12 cellular contexts compared by ENCODE assay signal in the genomic region with DNA sequence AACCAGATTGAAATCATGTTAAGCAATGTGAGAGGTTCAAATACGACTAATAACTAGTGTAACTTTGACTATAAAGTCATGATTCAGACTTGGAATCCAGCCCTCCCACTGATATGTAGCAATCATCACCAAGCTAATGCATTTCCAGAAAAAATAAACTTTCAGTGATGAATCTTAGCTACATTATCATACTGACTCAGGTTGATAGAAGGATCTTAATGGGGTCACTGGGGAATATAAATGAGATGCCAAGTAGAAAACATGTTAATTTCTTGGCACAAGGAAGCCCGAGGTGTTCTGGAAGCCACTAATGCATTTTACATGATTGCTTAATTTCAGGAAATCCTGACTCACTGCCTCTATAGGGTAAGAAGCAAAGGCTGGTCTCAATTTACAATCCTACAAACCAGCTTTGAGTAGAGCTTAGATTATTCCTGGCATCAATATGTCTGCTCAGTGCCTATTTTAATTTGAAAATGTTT.
DNase-seq lines count a peak whose midpoint lies in the region; ATAC-seq and TF ChIP-seq lines count a peak whose summit lies in the region.
"Had no signal": no experiment of that assay in that cellular context is flagged by ENCODE, and none has a peak within 500 bp of the region (broad histone marks: within the 10 kb centered on the region; RNA-seq: fewer than 3 reads in every experiment).

No MANE protein-coding gene starts in this region.

- TF ChIP-seq POLR2A in stomach (IDR thresholded peaks at IDR 0.05), result no peak

- POLR2A ChIA-PET in AG04450 (lab: Yijun Ruan, JAX), result interaction anchor here (1.0 kb wide), 1 partner anchor 68 kb away, joined by 6 read pairs; the partner anchor contains the start of genes HS2ST1 and SELENOF

- WGBS in stomach, 5 donors, result 41 to 45% (median 42%) methylated on average over 2 of the region's 2 CpGs

- no peak for TF ChIP-seq EP300 in stomach (IDR thresholded peaks at IDR 0.05)

- peaks cover 4% of the 10 kb centered on the region for H3K4me1 ChIP-seq in foreskin keratinocyte
- no peaks in the 10 kb centered on the region for H3K4me1 ChIP-seq in stomach
- H3K4me1 ChIP-seq: lower lobe of right lung had no signal

- H3K9me3 ChIP-seq in AG04450 (ENCODE audit: control insufficient read depth, insufficient read depth, low read length), result no peaks in the 10 kb centered on the region; the same call in 1 of the 2 replicates
- no peaks in the 10 kb centered on the region for H3K9me3 ChIP-seq in stomach
- H3K9me3 ChIP-seq: lower lobe of right lung had no signal

- TF ChIP-seq CTCF in AG04450 (IDR thresholded peaks at IDR 0.05; ENCODE audit: low read depth, low read length) (no peak), foreskin keratinocyte (conservative IDR thresholded peaks at IDR 0.05) (no peak), stomach (IDR thresholded peaks at IDR 0.05) (no peak)

- no peaks in the 10 kb centered on the region for H3K27me3 ChIP-seq in AG04450 (ENCODE audit: control insufficient read depth, insufficient read depth, low read length)
- no peaks in the 10 kb centered on the region for H3K27me3 ChIP-seq in foreskin keratinocyte
- H3K27me3 ChIP-seq in stomach, result no peaks in the 10 kb centered on the region

- intact Hi-C loops in stomach (cut with DNase I; ENCODE audit: low total_unique reads), result no loop called here

- CTCF ChIA-PET in AG04450 (lab: Charles Lee), result interaction anchor here (0.8 to 1.0 kb wide), 2 partner anchors 12 to 240 kb away, joined by 3 to 4 read pairs; no protein-coding TSS in a partner anchor

- no peak overlapping the region for H3K27ac ChIP-seq in AG04450 (ENCODE audit: low read depth, low read length)
- H3K27ac ChIP-seq in foreskin keratinocyte, result no peak overlapping the region
- H3K27ac ChIP-seq in stomach, result no peak overlapping the region
- H3K27ac ChIP-seq: lower lobe of right lung, WERI-Rb-1 had no signal

- peak; percentile 50 for DNase-seq in AG04450 (ENCODE audit: low read depth, low spot score)
- peak; percentile 94 for DNase-seq in HCEC 1CT
- DNase-seq in foreskin keratinocyte, result peak; percentile 76 to 80
- DNase-seq in NCI-H146 treated with DMSO at 0.1 percent for 48 hours (lab: John Stamatoyannopoulos, UW; ENCODE audit: unreplicated experiment), result no peak
- no peak for DNase-seq in stomach
- DNase-seq in globus pallidus (ENCODE audit: low spot score), result no peak
- DNase-seq: DMS53; lower lobe of right lung; NK-92 treated with Interleukin-12 subunit alpha and Interleukin-12 subunit beta, amount 100 ng/mL, for 24 hours; WERI-Rb-1 had no signal

- ATAC-seq in SK-N-SH treated with all-trans-retinoic acid at 6 μM for 48 hours (peak; percentile 91), foreskin keratinocyte (peak; percentile 85), HG03135 (IDR thresholded peaks at IDR 0.05; ENCODE audit: unreplicated experiment) (no peak)

- H3K4me3 ChIP-seq in AG04450 (ENCODE audit: low read depth, low read length) (no peak overlapping the region), stomach (no peak overlapping the region)
- H3K4me3 ChIP-seq: lower lobe of right lung had no signal

- H3K36me3 ChIP-seq in stomach, result no peaks in the 10 kb centered on the region
- H3K36me3 ChIP-seq: lower lobe of right lung, WERI-Rb-1 had no signal

TF ChIP-seq in SK-N-SH treated with all-trans-retinoic acid at 6 μM for 48 hours, 23 proteins besides CTCF, POLR2A, EP300 and RAD21 (continues in another document):
- TF ChIP-seq ZNF565 (CRISPR knock-in tag; conservative IDR thresholded peaks at IDR 0.05; ENCODE audit: low read depth), result no peak
- TF ChIP-seq OSR1 (CRISPR knock-in tag; IDR thresholded peaks at IDR 0.05), result no peak
- peak; percentile 37; the same call in 1 of the 2 replicates for TF ChIP-seq RARB (CRISPR knock-in tag; IDR thresholded peaks at IDR 0.05)
- TF ChIP-seq, protein P1, sequence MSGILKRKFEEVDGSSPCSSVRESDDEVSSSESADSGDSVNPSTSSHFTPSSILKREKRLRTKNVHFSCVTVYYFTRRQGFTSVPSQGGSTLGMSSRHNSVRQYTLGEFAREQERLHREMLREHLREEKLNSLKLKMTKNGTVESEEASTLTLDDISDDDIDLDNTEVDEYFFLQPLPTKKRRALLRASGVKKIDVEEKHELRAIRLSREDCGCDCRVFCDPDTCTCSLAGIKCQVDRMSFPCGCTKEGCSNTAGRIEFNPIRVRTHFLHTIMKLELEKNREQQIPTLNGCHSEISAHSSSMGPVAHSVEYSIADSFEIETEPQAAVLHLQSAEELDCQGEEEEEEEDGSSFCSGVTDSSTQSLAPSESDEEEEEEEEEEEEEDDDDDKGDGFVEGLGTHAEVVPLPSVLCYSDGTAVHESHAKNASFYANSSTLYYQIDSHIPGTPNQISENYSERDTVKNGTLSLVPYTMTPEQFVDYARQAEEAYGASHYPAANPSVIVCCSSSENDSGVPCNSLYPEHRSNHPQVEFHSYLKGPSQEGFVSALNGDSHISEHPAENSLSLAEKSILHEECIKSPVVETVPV (CRISPR knock-in tag; IDR thresholded peaks at IDR 0.05), result no peak; the same call in 1 of the 2 replicates
- TF ChIP-seq ZFP3 (CRISPR knock-in tag; IDR thresholded peaks at IDR 0.05), result no peak
- TF ChIP-seq GLIS3 (CRISPR knock-in tag; IDR thresholded peaks at IDR 0.05), result no peak
- no peak for TF ChIP-seq TSHZ2 (CRISPR knock-in tag; IDR thresholded peaks at IDR 0.05)
- TF ChIP-seq ESRRG (CRISPR knock-in tag; IDR thresholded peaks at IDR 0.05), result no peak
- TF ChIP-seq, protein P2, sequence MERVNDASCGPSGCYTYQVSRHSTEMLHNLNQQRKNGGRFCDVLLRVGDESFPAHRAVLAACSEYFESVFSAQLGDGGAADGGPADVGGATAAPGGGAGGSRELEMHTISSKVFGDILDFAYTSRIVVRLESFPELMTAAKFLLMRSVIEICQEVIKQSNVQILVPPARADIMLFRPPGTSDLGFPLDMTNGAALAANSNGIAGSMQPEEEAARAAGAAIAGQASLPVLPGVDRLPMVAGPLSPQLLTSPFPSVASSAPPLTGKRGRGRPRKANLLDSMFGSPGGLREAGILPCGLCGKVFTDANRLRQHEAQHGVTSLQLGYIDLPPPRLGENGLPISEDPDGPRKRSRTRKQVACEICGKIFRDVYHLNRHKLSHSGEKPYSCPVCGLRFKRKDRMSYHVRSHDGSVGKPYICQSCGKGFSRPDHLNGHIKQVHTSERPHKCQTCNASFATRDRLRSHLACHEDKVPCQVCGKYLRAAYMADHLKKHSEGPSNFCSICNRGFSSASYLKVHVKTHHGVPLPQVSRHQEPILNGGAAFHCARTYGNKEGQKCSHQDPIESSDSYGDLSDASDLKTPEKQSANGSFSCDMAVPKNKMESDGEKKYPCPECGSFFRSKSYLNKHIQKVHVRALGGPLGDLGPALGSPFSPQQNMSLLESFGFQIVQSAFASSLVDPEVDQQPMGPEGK (CRISPR knock-in tag; IDR thresholded peaks at IDR 0.05; ENCODE audit: borderline replicate concordance), result peak; percentile 93
- no peak for TF ChIP-seq ZNF70 (CRISPR knock-in tag; IDR thresholded peaks at IDR 0.05)
- TF ChIP-seq ISL1 (CRISPR knock-in tag; IDR thresholded peaks at IDR 0.05), result peak; percentile 98
- TF ChIP-seq PPARA (CRISPR knock-in tag; IDR thresholded peaks at IDR 0.05; ENCODE audit: borderline replicate concordance), result no peak
- no peak for TF ChIP-seq CSDC2 (CRISPR knock-in tag; IDR thresholded peaks at IDR 0.05)
- TF ChIP-seq ZFP30 (CRISPR knock-in tag; IDR thresholded peaks at IDR 0.05), result no peak
- no peak for TF ChIP-seq ARNTL (CRISPR knock-in tag; IDR thresholded peaks at IDR 0.05; ENCODE audit: borderline replicate concordance, low read depth)
- peak; percentile 20; the same call in 1 of the 2 replicates for TF ChIP-seq ZC3H10 (CRISPR knock-in tag; IDR thresholded peaks at IDR 0.05)
- TF ChIP-seq POU6F1 (CRISPR knock-in tag; IDR thresholded peaks at IDR 0.05; ENCODE audit: borderline replicate concordance, low read depth), result peak; percentile 30; the same call in 1 of the 2 replicates
- peak; percentile 89 for TF ChIP-seq TOX (CRISPR knock-in tag; IDR thresholded peaks at IDR 0.05; ENCODE audit: borderline replicate concordance)
- TF ChIP-seq BACH2 (CRISPR knock-in tag; IDR thresholded peaks at IDR 0.05; ENCODE audit: borderline replicate concordance), result no peak

Comparison
In these comparisons a context has a peak if more than half of its experiments do, and no peak if none do; other contexts are left out.
1. DNase-seq: peak in AG04450 (single experiment), HCEC 1CT (single experiment) and foreskin keratinocyte (2 of 2); none in NCI-H146 treated with DMSO at 0.1 percent for 48 hours (single experiment), stomach (single experiment) and globus pallidus (single experiment).